11 cellular contexts compared by ENCODE assay signal in genomic region chr14:99752486-99753121, GRCh38. TPM values are rescaled to one million over a fixed set of nuclear protein-coding genes. Genes with fewer than 3 reads are reported as not detected.
A peak's percentile ranks its signal among the peaks of the same experiment; 100 is the strongest.
DNase-seq lines count a peak whose midpoint lies in the region; TF ChIP-seq lines count a peak whose summit lies in the region.
"Had no signal": no experiment of that assay in that cellular context is flagged by ENCODE, and none has a peak within 500 bp of the region (broad histone marks: within the 10 kb centered on the region; RNA-seq: fewer than 3 reads in every experiment).

No MANE protein-coding gene starts in this region.

- peak overlapping the region; percentile 58 for H3K27ac ChIP-seq in duodenal mucosa (ENCODE audit: low read depth, low read length)
- peak overlapping the region; percentile 79 for H3K27ac ChIP-seq in muscle layer of duodenum (ENCODE audit: low read length)

- intact Hi-C loops in lower leg skin (cut with DNase I; ENCODE audit: low total_unique reads) = no loop called here

- H3K36me3 ChIP-seq in duodenal mucosa (ENCODE audit: control insufficient read depth in 1 of 2, insufficient read depth in 2 of 2, low read length in 2 of 2) (no peaks in the 10 kb centered on the region), muscle layer of duodenum (ENCODE audit: control insufficient read depth in 1 of 2, insufficient read depth in 2 of 2, low read length in 2 of 2) (no peaks in the 10 kb centered on the region)

- H3K4me1 ChIP-seq in duodenal mucosa (ENCODE audit: control insufficient read depth in 1 of 2, insufficient read depth in 2 of 2, low read length in 2 of 2) (peaks cover 6 to 25% of the 10 kb centered on the region in 2 donors), muscle layer of duodenum (ENCODE audit: control insufficient read depth in 1 of 2, insufficient read depth in 2 of 2, low read length in 2 of 2) (peaks cover 10 to 58% of the 10 kb centered on the region in 2 donors)

- peaks cover 20 to 41% of the 10 kb centered on the region in 2 donors for H3K27me3 ChIP-seq in duodenal mucosa (ENCODE audit: control insufficient read depth in 1 of 2, insufficient read depth in 2 of 2, low read length in 2 of 2)
- H3K27me3 ChIP-seq in muscle layer of duodenum (ENCODE audit: low read depth, low read length) = no peaks in the 10 kb centered on the region

- 33 to 39% methylated on average over 9 of the region's 9 CpGs for WGBS in lower leg skin, 2 donors

- no peak for TF ChIP-seq POLR2A in lower leg skin (IDR thresholded peaks at IDR 0.05)

- TF ChIP-seq CTCF in lower leg skin (IDR thresholded peaks at IDR 0.05) = no peak

- no peak overlapping the region for H3K9ac ChIP-seq in duodenal mucosa (ENCODE audit: low read depth in 1 of 2, low read length in 2 of 2)

- H3K4me3 ChIP-seq in duodenal mucosa (ENCODE audit: low read depth in 1 of 2, low read length in 2 of 2) = no peak overlapping the region
- H3K4me3 ChIP-seq in muscle layer of duodenum (ENCODE audit: low read depth in 1 of 2, low read length in 2 of 2) = no peak overlapping the region
- no peak overlapping the region for H3K4me3 ChIP-seq in lower leg skin (ENCODE audit: low read depth, poor library complexity, severe bottlenecking)

- no peaks in the 10 kb centered on the region for H3K9me3 ChIP-seq in duodenal mucosa (ENCODE audit: control insufficient read depth in 1 of 2, low read length in 2 of 2)
- H3K9me3 ChIP-seq in muscle layer of duodenum (ENCODE audit: control insufficient read depth in 1 of 2, low read length in 2 of 2) = no peaks in the 10 kb centered on the region

- DNase-seq in AG08395 (ENCODE audit: low spot score) = peak; percentile 64
- peak; percentile 53 for DNase-seq in NCI-H226
- no peak for DNase-seq in lower leg skin (ENCODE audit: low spot score in 2 of 2)
- DNase-seq in OCI-M1 (lab: John Stamatoyannopoulos, UW) = no peak
- DNase-seq in NCI-H526 (lab: John Stamatoyannopoulos, UW) = no peak
- DNase-seq in NCI-H446 (lab: John Stamatoyannopoulos, UW) = no peak
- DNase-seq: immature natural killer cell; NCI-H187; stimulated activated CD4-positive, alpha-beta T cell treated with anti-CD3 and anti-CD28 coated beads, Interleukin-4, amount 100 ng/mL, for 24 hours had no signal

RNA-seq across cellular contexts. Expression of gene EML1, which starts 40.6 kb away (rescaled TPM):
- total RNA-seq in lower leg skin = 10 to 100 TPM; 10.7 to 24.7 (median 21.3) TPM

Comparison
In these comparisons a context has a peak if more than half of its experiments do, and no peak if none do; other contexts are left out.
1. DNase-seq: peak in AG08395 (single experiment) and NCI-H226 (single experiment); none in lower leg skin (0 of 2), OCI-M1 (single experiment), NCI-H526 (0 of 2) and NCI-H446 (0 of 2).